In the genomic region with DNA sequence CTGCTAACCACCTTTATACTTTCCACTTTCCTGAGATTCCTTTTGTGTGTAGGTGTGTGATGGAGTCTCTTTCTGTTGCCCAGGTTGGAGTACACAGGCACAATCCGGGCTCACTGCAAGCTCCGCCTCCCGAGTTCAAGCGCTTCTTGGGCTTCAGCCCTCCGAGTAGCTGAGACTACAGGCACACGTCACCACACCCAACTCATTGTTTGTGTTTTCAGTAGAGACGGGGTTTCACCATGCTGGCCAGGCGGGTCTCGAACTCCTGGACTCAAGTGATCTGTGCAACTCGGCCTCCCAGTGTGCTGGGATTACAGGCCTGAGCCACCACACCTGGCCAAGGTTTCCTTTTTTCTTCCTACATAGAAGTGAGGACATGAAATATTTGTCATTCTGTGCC, we compare ENCODE assay signal across 3 cellular contexts. TPM values are rescaled to one million over a fixed set of nuclear protein-coding genes. Genes with fewer than 3 reads are reported as not detected.
DNase-seq lines count a peak whose midpoint lies in the region; ATAC-seq, FAIRE-seq and TF ChIP-seq lines count a peak whose summit lies in the region.
"Not testable (repeated sequence)": the region's sequence is repeated elsewhere in the genome, so short reads cannot be mapped to it uniquely, and the experiment has no call there.

No MANE protein-coding gene starts in this region.

- not testable (repeated sequence) for DNase-seq in activated naive CD4-positive, alpha-beta T cell treated with anti-CD3 and anti-CD28 coated beads, Interleukin-2, amount 50 U/mL, for 72 hours (ENCODE audit: low spot score in 2 of 2); astrocyte (ENCODE audit: low read depth); mesothelial cell of epicardium (ENCODE audit: low spot score in 2 of 2, unreplicated experiment in 2 of 2)

- H3K27ac ChIP-seq in astrocyte (ENCODE audit: low read depth, low read length), result not testable (repeated sequence)

- not testable (repeated sequence) for H3K27me3 Mint-ChIP-seq in astrocyte (ENCODE audit: low read depth, unreplicated experiment); mesothelial cell of epicardium (ENCODE audit: low read depth)

- H3K36me3 Mint-ChIP-seq in activated naive CD4-positive, alpha-beta T cell treated with anti-CD3 and anti-CD28 coated beads, Interleukin-2, amount 50 U/mL, for 72 hours; astrocyte (ENCODE audit: low read depth, unreplicated experiment); mesothelial cell of epicardium: not testable (repeated sequence)

- H3K4me1 Mint-ChIP-seq in astrocyte (ENCODE audit: low read depth, unreplicated experiment); mesothelial cell of epicardium: not testable (repeated sequence)

- H3K9me3 ChIP-seq in astrocyte (ENCODE audit: insufficient read depth, low read depth, low read length), result not testable (repeated sequence)

- not testable (repeated sequence) for TF ChIP-seq CTCF in astrocyte (IDR thresholded peaks at IDR 0.05; ENCODE audit: insufficient read depth, low read depth, low read length); mesothelial cell of epicardium (IDR thresholded peaks at IDR 0.05; ENCODE audit: unreplicated experiment)

- ATAC-seq in activated naive CD4-positive, alpha-beta T cell treated with anti-CD3 and anti-CD28 coated beads, Interleukin-2, amount 50 U/mL, for 72 hours, result not testable (repeated sequence)

- not testable (repeated sequence) for FAIRE-seq in astrocyte (lab: Jason Lieb, UNC)

- not testable (repeated sequence) for H3K9ac ChIP-seq in astrocyte (ENCODE audit: low read length)

- H3K4me1 ChIP-seq in astrocyte (ENCODE audit: insufficient read depth, low read length), result not testable (repeated sequence)

- H3K79me2 ChIP-seq in astrocyte (ENCODE audit: insufficient read depth, low read length), result not testable (repeated sequence)

- H3K36me3 ChIP-seq in astrocyte (ENCODE audit: insufficient read depth, low read length), result not testable (repeated sequence)

- not testable (repeated sequence) for H3K27me3 ChIP-seq in astrocyte (ENCODE audit: insufficient read depth, low read length)

- H4K20me1 ChIP-seq in astrocyte (ENCODE audit: insufficient read depth, low read length), result not testable (repeated sequence)

- not testable (repeated sequence) for H3K4me3 Mint-ChIP-seq in astrocyte (ENCODE audit: unreplicated experiment); mesothelial cell of epicardium

- H3K4me2 ChIP-seq in astrocyte (ENCODE audit: low read length), result not testable (repeated sequence)

- not testable (repeated sequence) for H3K4me3 ChIP-seq in astrocyte (ENCODE audit: insufficient read depth, low read depth, low read length)

- not testable (repeated sequence) for H2AFZ ChIP-seq in astrocyte (ENCODE audit: low read depth, low read length)

- peak overlapping the region; percentile 10 to 44 for H3K27ac Mint-ChIP-seq in activated naive CD4-positive, alpha-beta T cell treated with anti-CD3 and anti-CD28 coated beads, Interleukin-2, amount 50 U/mL, for 72 hours
- H3K27ac Mint-ChIP-seq in astrocyte (ENCODE audit: unreplicated experiment) (peak overlapping the region; percentile 18), mesothelial cell of epicardium (peak overlapping the region; percentile 12)

- H3K9me3 Mint-ChIP-seq in activated naive CD4-positive, alpha-beta T cell treated with anti-CD3 and anti-CD28 coated beads, Interleukin-2, amount 50 U/mL, for 72 hours; astrocyte (ENCODE audit: unreplicated experiment): not testable (repeated sequence)
- peaks cover 22% of the 10 kb centered on the region for H3K9me3 Mint-ChIP-seq in mesothelial cell of epicardium

RNA-seq across cellular contexts. Expression of a gene that starts 38.7 kb away (rescaled TPM):
- total RNA-seq in activated naive CD4-positive, alpha-beta T cell treated with anti-CD3 and anti-CD28 coated beads, Interleukin-2, amount 50 U/mL, for 72 hours, result 10 to 100 TPM; 44.7 to 90.1 TPM
- total RNA-seq in astrocyte (54.4 and 61.2 TPM in 2 replicates), mesothelial cell of epicardium (64.1 to 76.5 TPM (median 68.1 TPM) in 3 replicates)
